ENCODE assay signal across 1 cellular context in the genomic region with DNA sequence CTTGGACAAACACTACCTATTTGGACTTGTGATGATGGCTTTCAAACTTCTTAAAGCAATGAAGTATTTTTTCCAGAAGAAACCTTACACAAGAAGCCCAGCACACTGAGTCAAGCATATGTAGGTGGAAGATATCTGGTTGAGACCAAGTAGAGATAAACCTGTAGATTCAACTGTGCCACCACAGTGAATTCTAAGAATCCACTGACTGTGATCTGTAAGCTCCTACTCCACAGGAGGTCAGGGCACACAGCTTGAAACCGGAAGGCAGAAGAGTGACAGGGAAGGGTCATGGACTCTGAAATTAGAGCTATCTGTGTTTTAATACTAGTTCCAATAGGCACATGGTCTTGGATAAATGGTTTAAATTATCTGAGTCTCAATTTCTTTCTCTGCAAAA.
TF ChIP-seq lines count a peak whose summit lies in the region.

No MANE protein-coding gene starts in this region.

TF ChIP-seq in K562, 482 proteins besides CTCF, POLR2A, EP300 and RAD21 (continued from another document):
- TF ChIP-seq, protein P1, sequence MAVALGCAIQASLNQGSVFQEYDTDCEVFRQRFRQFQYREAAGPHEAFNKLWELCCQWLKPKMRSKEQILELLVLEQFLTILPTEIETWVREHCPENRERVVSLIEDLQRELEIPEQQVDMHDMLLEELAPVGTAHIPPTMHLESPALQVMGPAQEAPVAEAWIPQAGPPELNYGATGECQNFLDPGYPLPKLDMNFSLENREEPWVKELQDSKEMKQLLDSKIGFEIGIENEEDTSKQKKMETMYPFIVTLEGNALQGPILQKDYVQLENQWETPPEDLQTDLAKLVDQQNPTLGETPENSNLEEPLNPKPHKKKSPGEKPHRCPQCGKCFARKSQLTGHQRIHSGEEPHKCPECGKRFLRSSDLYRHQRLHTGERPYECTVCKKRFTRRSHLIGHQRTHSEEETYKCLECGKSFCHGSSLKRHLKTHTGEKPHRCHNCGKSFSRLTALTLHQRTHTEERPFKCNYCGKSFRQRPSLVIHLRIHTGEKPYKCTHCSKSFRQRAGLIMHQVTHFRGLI (CRISPR knock-in tag; IDR thresholded peaks at IDR 0.05): peak; percentile 17; the same call in 1 of the 2 replicates
- no peak for TF ChIP-seq KDM1A (IDR thresholded peaks at IDR 0.05)
